Comparison of ENCODE assay signal across 8 cellular contexts in genomic region chr16:75377971-75378386, GRCh38.
DNase-seq lines count a peak whose midpoint lies in the region; ATAC-seq and TF ChIP-seq lines count a peak whose summit lies in the region.

No MANE protein-coding gene starts in this region.

- DNase-seq in GOT3 (lab: John Stamatoyannopoulos, UW) (peak; percentile 28), SW 1271 (lab: John Stamatoyannopoulos, UW) (peak; percentile 70 to 89), globus pallidus (ENCODE audit: low spot score) (peak; percentile 37), retinal pigment epithelial cell (ENCODE audit: low read depth) (peak; percentile 82), HuH-7 (ENCODE audit: low spot score) (no peak)
- DNase-seq in stimulated activated CD4-positive, alpha-beta T cell treated with anti-CD3 and anti-CD28 coated beads, Interleukin-15, amount 100 ng/mL, for 24 hours, result no peak

- ATAC-seq in HG03039 (IDR thresholded peaks at IDR 0.05; ENCODE audit: unreplicated experiment) (no peak), GM19463 (IDR thresholded peaks at IDR 0.05; ENCODE audit: unreplicated experiment) (no peak)

- no peak for TF ChIP-seq CTCF in retinal pigment epithelial cell (conservative IDR thresholded peaks at IDR 0.05; ENCODE audit: low read depth, low read length)

- H3K4me3 ChIP-seq in retinal pigment epithelial cell (ENCODE audit: low read length), result no peak overlapping the region

Comparison
In these comparisons a context has a peak if more than half of its experiments do, and no peak if none do; other contexts are left out.
1. DNase-seq: peak in GOT3 (single experiment), SW 1271 (2 of 2), globus pallidus (single experiment) and retinal pigment epithelial cell (single experiment); none in HuH-7 (single experiment) and stimulated activated CD4-positive, alpha-beta T cell treated with anti-CD3 and anti-CD28 coated beads, Interleukin-15, amount 100 ng/mL, for 24 hours (single experiment).